ENCODE assay signal across 1 cellular context in genomic region chr1:24567792-24568388, GRCh38.
TF ChIP-seq lines count a peak whose summit lies in the region.

No MANE protein-coding gene starts in this region.

TF ChIP-seq in HepG2, 621 proteins besides CTCF, POLR2A, EP300 and RAD21 (continued from another document and continues in another):
- peak; percentile 98 for TF ChIP-seq TEF (CRISPR knock-in tag; IDR thresholded peaks at IDR 0.05)
- peak; percentile 80 for TF ChIP-seq RCOR2 (CRISPR knock-in tag; IDR thresholded peaks at IDR 0.05)
- peak; percentile 74; the same call in 1 of the 2 replicates for TF ChIP-seq ZNF264 (CRISPR knock-in tag; IDR thresholded peaks at IDR 0.05)
- TF ChIP-seq ZSCAN5A (CRISPR knock-in tag; IDR thresholded peaks at IDR 0.05; ENCODE audit: borderline replicate concordance), result no peak; the same call in 1 of the 2 replicates
- TF ChIP-seq FOXP4 (CRISPR knock-in tag; IDR thresholded peaks at IDR 0.05), result peak; percentile 94
- no peak for TF ChIP-seq ZNF180 (CRISPR knock-in tag; IDR thresholded peaks at IDR 0.05; ENCODE audit: borderline replicate concordance, low read depth)
- peak; percentile 51; the same call in 1 of the 2 replicates for TF ChIP-seq DR1 (CRISPR knock-in tag; IDR thresholded peaks at IDR 0.05)
- no peak for TF ChIP-seq ZNF513 (CRISPR knock-in tag; conservative IDR thresholded peaks at IDR 0.05)
- peak; percentile 50 for TF ChIP-seq THAP11 (CRISPR knock-in tag; IDR thresholded peaks at IDR 0.05)
- TF ChIP-seq JARID2 (CRISPR knock-in tag; IDR thresholded peaks at IDR 0.05; ENCODE audit: insufficient replicate concordance), result peak; percentile 44
- TF ChIP-seq EHMT2 (IDR thresholded peaks at IDR 0.05; ENCODE audit: borderline replicate concordance, low read depth, low read length), result no peak; the same call in 1 of the 2 replicates
- TF ChIP-seq KAT7 (CRISPR knock-in tag; IDR thresholded peaks at IDR 0.05; ENCODE audit: borderline replicate concordance), result peak; percentile 62
- no peak for TF ChIP-seq TERF1 (CRISPR knock-in tag; IDR thresholded peaks at IDR 0.05)
- TF ChIP-seq CHCHD3 (CRISPR knock-in tag; IDR thresholded peaks at IDR 0.05), result no peak
- no peak for TF ChIP-seq U2AF1 (optimal IDR thresholded peaks at IDR 0.05; ENCODE audit: low read depth, low read length)
- no peak for TF ChIP-seq KLF13 (CRISPR knock-in tag; IDR thresholded peaks at IDR 0.05)
- TF ChIP-seq SALL1 (CRISPR knock-in tag; IDR thresholded peaks at IDR 0.05), result peak; percentile 99
- no peak for TF ChIP-seq ZNF101 (CRISPR knock-in tag; IDR thresholded peaks at IDR 0.05; ENCODE audit: borderline replicate concordance, low read depth)
- peak; percentile 39; the same call in 1 of the 2 replicates for TF ChIP-seq ZSCAN21 (CRISPR knock-in tag; IDR thresholded peaks at IDR 0.05; ENCODE audit: borderline replicate concordance)
- TF ChIP-seq ZBTB7B (CRISPR knock-in tag; IDR thresholded peaks at IDR 0.05), result peak; percentile 76; the same call in 1 of the 2 replicates
- 0 out of 2 replicates have a peak, but pooled peaks have one; percentile 49 for TF ChIP-seq THAP7 (CRISPR knock-in tag; IDR thresholded peaks at IDR 0.05)
- TF ChIP-seq ZBTB39 (CRISPR knock-in tag; IDR thresholded peaks at IDR 0.05), result no peak
- TF ChIP-seq ZNF709 (CRISPR knock-in tag; IDR thresholded peaks at IDR 0.05), result no peak
- peak; percentile 55 for TF ChIP-seq GABPB1 (CRISPR knock-in tag; IDR thresholded peaks at IDR 0.05)
- no peak for TF ChIP-seq JUNB (CRISPR knock-in tag; IDR thresholded peaks at IDR 0.05; ENCODE audit: borderline replicate concordance)
- TF ChIP-seq ZMYM4 (CRISPR knock-in tag; IDR thresholded peaks at IDR 0.05), result peak; percentile 60
- TF ChIP-seq RARA (CRISPR knock-in tag; IDR thresholded peaks at IDR 0.05), result peak; percentile 91
- TF ChIP-seq ZNF501 (CRISPR knock-in tag; IDR thresholded peaks at IDR 0.05), result no peak
- TF ChIP-seq RFX1 (IDR thresholded peaks at IDR 0.05), result no peak
- 0 out of 2 replicates have a peak, but pooled peaks have one; percentile 16 for TF ChIP-seq ZHX2 (IDR thresholded peaks at IDR 0.05; ENCODE audit: low read depth)
- no peak; the same call in 1 of the 2 replicates for TF ChIP-seq ZHX2 (CRISPR knock-in tag; IDR thresholded peaks at IDR 0.05; ENCODE audit: borderline replicate concordance)
- TF ChIP-seq ZNF790 (CRISPR knock-in tag; IDR thresholded peaks at IDR 0.05; ENCODE audit: borderline replicate concordance), result 0 out of 2 replicates have a peak, but pooled peaks have one; percentile 40
- peak; percentile 87 for TF ChIP-seq ZFX (CRISPR knock-in tag; IDR thresholded peaks at IDR 0.05; ENCODE audit: low read depth)
- TF ChIP-seq ZNF263 (CRISPR knock-in tag; IDR thresholded peaks at IDR 0.05), result peak; percentile 65
- no peak for TF ChIP-seq SIN3A (IDR thresholded peaks at IDR 0.05; ENCODE audit: borderline replicate concordance, low read depth, low read length)
- TF ChIP-seq STAT5B (CRISPR knock-in tag; IDR thresholded peaks at IDR 0.05), result no peak
- TF ChIP-seq PAX8 (CRISPR knock-in tag; IDR thresholded peaks at IDR 0.05; ENCODE audit: borderline replicate concordance), result no peak
- TF ChIP-seq MZF1 (CRISPR knock-in tag; IDR thresholded peaks at IDR 0.05; ENCODE audit: borderline replicate concordance), result no peak
- peak; percentile 81; the same call in 1 of the 2 replicates for TF ChIP-seq ZNF33B (CRISPR knock-in tag; IDR thresholded peaks at IDR 0.05)
- TF ChIP-seq TBP (CRISPR knock-in tag; IDR thresholded peaks at IDR 0.05), result no peak
- TF ChIP-seq TCF7L2 (IDR thresholded peaks at IDR 0.05; ENCODE audit: low read depth, low read length), result no peak
- TF ChIP-seq ZMYM3 (CRISPR knock-in tag; IDR thresholded peaks at IDR 0.05), result no peak; the same call in none of the 2 replicates
- peak; percentile 49; the same call in 1 of the 2 replicates for TF ChIP-seq CBX5 (CRISPR knock-in tag; IDR thresholded peaks at IDR 0.05; ENCODE audit: borderline replicate concordance)
- no peak for TF ChIP-seq PRPF4 (IDR thresholded peaks at IDR 0.05; ENCODE audit: low read depth, low read length, poor library complexity, severe bottlenecking)
- peak; percentile 89; the same call in 1 of the 2 replicates for TF ChIP-seq ZNF878 (CRISPR knock-in tag; IDR thresholded peaks at IDR 0.05)
- TF ChIP-seq RFX3 (CRISPR knock-in tag; IDR thresholded peaks at IDR 0.05), result 0 out of 2 replicates have a peak, but pooled peaks have one; percentile 23
- peak; percentile 67; the same call in 1 of the 2 replicates for TF ChIP-seq ZNF205 (CRISPR knock-in tag; IDR thresholded peaks at IDR 0.05)
- TF ChIP-seq PITX1 (CRISPR knock-in tag; IDR thresholded peaks at IDR 0.05), result peak; percentile 92
- no peak for TF ChIP-seq GTF3A (CRISPR knock-in tag; conservative IDR thresholded peaks at IDR 0.05)
- no peak for TF ChIP-seq KLF11 (CRISPR knock-in tag; IDR thresholded peaks at IDR 0.05)
